Comparison of ENCODE assay signal across 23 cellular contexts in the genomic region with DNA sequence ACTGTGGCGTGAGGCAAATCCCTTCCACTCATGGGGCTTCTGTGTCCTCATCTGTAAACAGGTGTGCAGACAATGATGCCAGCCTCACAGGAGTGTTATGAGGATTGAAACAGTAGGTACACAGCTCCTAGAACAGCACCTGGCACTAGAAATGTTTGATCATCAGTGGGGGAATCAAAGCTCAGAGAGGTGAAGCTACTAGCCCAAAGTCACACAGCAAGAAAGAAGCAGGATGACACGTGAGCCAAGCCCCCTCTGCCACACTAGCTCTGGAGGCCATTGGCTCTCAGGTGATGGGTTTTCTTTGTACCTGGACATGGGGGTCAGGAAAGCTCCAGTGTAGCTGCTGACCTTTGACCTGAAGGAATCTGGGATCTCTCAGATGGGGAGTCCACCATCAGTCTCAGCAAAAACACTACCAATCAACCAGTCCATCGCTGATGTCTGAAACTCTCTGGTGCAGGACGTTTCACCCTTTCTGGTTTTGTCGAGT. TPM values are rescaled to one million over a fixed set of nuclear protein-coding genes. Genes with fewer than 3 reads are reported as not detected.
DNase-seq lines count a peak whose midpoint lies in the region; ATAC-seq and TF ChIP-seq lines count a peak whose summit lies in the region.
"Had no signal": no experiment of that assay in that cellular context is flagged by ENCODE, and none has a peak within 500 bp of the region (broad histone marks: within the 10 kb centered on the region; RNA-seq: fewer than 3 reads in every experiment).

No MANE protein-coding gene starts in this region.

- TF ChIP-seq CTCF in IMR-90 (conservative IDR thresholded peaks at IDR 0.05; ENCODE audit: low read depth, low read length) (no peak), esophagus muscularis mucosa (IDR thresholded peaks at IDR 0.05) (no peak), stomach (IDR thresholded peaks at IDR 0.05) (no peak)

- H4K8ac ChIP-seq in IMR-90 (ENCODE audit: low read depth in 2 of 2, low read length in 2 of 2): no peak overlapping the region

- DNase-seq in IMR-90: no peak
- no peak for DNase-seq in esophagus muscularis mucosa (ENCODE audit: extremely low spot score)
- no peak for DNase-seq in stomach
- DNase-seq in CD4-positive, alpha-beta memory T cell: no peak
- DNase-seq: Calu3; DND-41; GOT3; HCEC 1CT; Karpas-422; NCI-H1105 treated with DMSO at 0.1 percent for 48 hours; NCI-H146; NCI-H1930; NCI-H2107; NCI-H774; NK-92 treated with Interleukin-12 subunit alpha and Interleukin-12 subunit beta, amount 100 ng/mL, for 24 hours; PC-3; SK-N-SH; SW 1271 had no signal

- peaks cover 0 to 4% (median 2%) of the 10 kb centered on the region in 4 donors for H3K4me1 Mint-ChIP-seq in CD4-positive, alpha-beta memory T cell

- H3K23ac ChIP-seq in IMR-90 (ENCODE audit: low read depth, low read length): no peak overlapping the region

- ATAC-seq in IMR-90 (ENCODE audit: low read depth): no peak
- no peak for ATAC-seq in GM18867 (IDR thresholded peaks at IDR 0.05; ENCODE audit: unreplicated experiment)
- no peak for ATAC-seq in HG03378 (IDR thresholded peaks at IDR 0.05; ENCODE audit: unreplicated experiment)
- ATAC-seq: PC-3 had no signal

- no peaks in the 10 kb centered on the region for H3K79me1 ChIP-seq in IMR-90 (ENCODE audit: low read depth in 1 of 2, low read length in 2 of 2)

- peaks cover 0 to 11% of the 10 kb centered on the region in 2 donors for H3K27me3 Mint-ChIP-seq in CD4-positive, alpha-beta memory T cell

- no peak for TF ChIP-seq RAD21 in IMR-90 (IDR thresholded peaks at IDR 0.05; ENCODE audit: low read length)

- H3K4me1 ChIP-seq in BLaER1 (peaks cover 42% of the 10 kb centered on the region), IMR-90 (ENCODE audit: control insufficient read depth, insufficient read depth, low read length) (peaks cover 22% of the 10 kb centered on the region), esophagus muscularis mucosa (peaks cover 38 to 39% (median 39%) of the 10 kb centered on the region in 4 donors), stomach (peaks cover 7 to 33% (median 19%) of the 10 kb centered on the region in 4 donors)
- H3K4me1 ChIP-seq in CD4-positive, alpha-beta memory T cell (ENCODE audit: insufficient read depth, low read length): no peaks in the 10 kb centered on the region

- no peak overlapping the region for H2BK20ac ChIP-seq in IMR-90 (ENCODE audit: low read depth, low read length)

- H3K9me3 ChIP-seq in BLaER1 (no peaks in the 10 kb centered on the region), IMR-90 (ENCODE audit: control insufficient read depth, insufficient read depth, low read length) (no peaks in the 10 kb centered on the region), esophagus muscularis mucosa (no peaks in the 10 kb centered on the region), stomach (no peaks in the 10 kb centered on the region)
- H3K9me3 ChIP-seq in CD4-positive, alpha-beta memory T cell (ENCODE audit: control insufficient read depth in 1 of 2, low read length in 2 of 2): no peaks in the 10 kb centered on the region
- H3K9me3 ChIP-seq: SK-N-SH had no signal

- no peak overlapping the region for H3K27ac Mint-ChIP-seq in CD4-positive, alpha-beta memory T cell

- H2AK5ac ChIP-seq in IMR-90 (ENCODE audit: low read depth, low read length): no peak overlapping the region

- H2AFZ ChIP-seq in IMR-90 (replicated peaks; ENCODE audit: low read length, poor library complexity): peak overlapping the region; percentile 34

- no peaks in the 10 kb centered on the region for H4K20me1 ChIP-seq in BLaER1
- no peaks in the 10 kb centered on the region for H4K20me1 ChIP-seq in IMR-90 (ENCODE audit: insufficient read depth, low read length)

- no peak overlapping the region for H3K4me3 Mint-ChIP-seq in CD4-positive, alpha-beta memory T cell
- H3K4me3 Mint-ChIP-seq: CD14-positive monocyte had no signal

- no peaks in the 10 kb centered on the region for H3K9me3 Mint-ChIP-seq in CD4-positive, alpha-beta memory T cell
- H3K9me3 Mint-ChIP-seq: CD14-positive monocyte had no signal

- H3K4me3 ChIP-seq in BLaER1 (no peak overlapping the region), IMR-90 (ENCODE audit: insufficient read depth, low read depth, low read length) (no peak overlapping the region), esophagus muscularis mucosa (no peak overlapping the region), stomach (no peak overlapping the region)
- H3K4me3 ChIP-seq in CD4-positive, alpha-beta memory T cell (ENCODE audit: low read length in 2 of 2): no peak overlapping the region

- no peak for TF ChIP-seq POLR2A in IMR-90 (IDR thresholded peaks at IDR 0.05; ENCODE audit: low read depth, low read length)
- no peak for TF ChIP-seq POLR2A in esophagus muscularis mucosa (IDR thresholded peaks at IDR 0.05; ENCODE audit: low read depth)
- TF ChIP-seq POLR2A in stomach (IDR thresholded peaks at IDR 0.05): no peak

- 100% methylated on average over 1 of the region's 5 CpGs; no CpG with 5 or more reads in 1 of the 2 experiments for WGBS in IMR-90 (ENCODE audit: extremely low coverage in 2 of 2, insufficient read length in 1 of 2), 2 experiments
- WGBS in esophagus muscularis mucosa: 95% methylated on average over 4 of the region's 5 CpGs
- 89 to 100% (median 92%) methylated on average over 4 to 5 of the region's 5 CpGs for WGBS in stomach, 5 donors

- POLR2A ChIA-PET in IMR-90 (lab: Charles Lee; ENCODE audit: unreplicated experiment): no interaction called here
- POLR2A ChIA-PET in CD4-positive, alpha-beta memory T cell (lab: Charles Lee; ENCODE audit: partially characterized antibody): no interaction called here

- H3K4me2 ChIP-seq in BLaER1 (peak overlapping the region; percentile 80), IMR-90 (ENCODE audit: low read depth, low read length) (no peak overlapping the region)
- H3K4me2 ChIP-seq: SK-N-SH had no signal

- H3K27me3 ChIP-seq in BLaER1 (no peaks in the 10 kb centered on the region), IMR-90 (ENCODE audit: control insufficient read depth, insufficient read depth, low read length) (no peaks in the 10 kb centered on the region), esophagus muscularis mucosa (no peaks in the 10 kb centered on the region), stomach (no peaks in the 10 kb centered on the region)
- H3K27me3 ChIP-seq in CD4-positive, alpha-beta memory T cell (ENCODE audit: insufficient read depth, low read length): no peaks in the 10 kb centered on the region

- peaks cover 0 to 5% of the 10 kb centered on the region in 2 donors for H3K36me3 Mint-ChIP-seq in CD4-positive, alpha-beta memory T cell

- H3K18ac ChIP-seq in IMR-90 (ENCODE audit: low read depth, low read length): peak overlapping the region; percentile 39; the same call in 1 of the 2 replicates

- no peak overlapping the region for H2BK120ac ChIP-seq in IMR-90 (ENCODE audit: low read depth, low read length)

- peaks cover 7% of the 10 kb centered on the region for H3K9me1 ChIP-seq in IMR-90 (ENCODE audit: insufficient read depth, low read length)

- H2AK9ac ChIP-seq in IMR-90 (replicated peaks; ENCODE audit: low read depth, low read length, poor library complexity): peak overlapping the region; percentile 2

- H3K27ac ChIP-seq in BLaER1 (peak overlapping the region; percentile 72), IMR-90 (ENCODE audit: insufficient read depth, low read length) (no peak overlapping the region), esophagus muscularis mucosa (replicated peaks in 1 of 4) (peak overlapping the region in 3 of 4 donors; percentile 56 to 69 (median 68)), stomach (peak overlapping the region in 4 of 5 donors; percentile 66 to 71 (median 70))
- no peak overlapping the region for H3K27ac ChIP-seq in CD4-positive, alpha-beta memory T cell (ENCODE audit: low read depth, low read length)

- no peak overlapping the region for H3K9ac ChIP-seq in BLaER1
- no peak overlapping the region for H3K9ac ChIP-seq in IMR-90 (ENCODE audit: low read depth, low read length)
- H3K9ac ChIP-seq: SK-N-SH had no signal

- no peak overlapping the region for H2BK15ac ChIP-seq in IMR-90 (ENCODE audit: low read depth, low read length)

- H4K5ac ChIP-seq in IMR-90 (ENCODE audit: low read depth, low read length): no peak overlapping the region; the same call in 1 of the 2 replicates

- CTCF ChIA-PET in IMR-90 (lab: Yijun Ruan, JAX): no interaction called here
- CTCF ChIA-PET in CD4-positive, alpha-beta memory T cell (lab: Charles Lee; ENCODE audit: partially characterized antibody): interaction anchor here (0.7 to 1.2 kb wide), 2 partner anchors 15 to 19 kb away, joined by 3 read pairs; no protein-coding TSS in a partner anchor

- no peak overlapping the region for H4K91ac ChIP-seq in IMR-90 (ENCODE audit: insufficient read depth, low read depth, low read length)

- in situ Hi-C loops in IMR-90 (cut with MboI; ENCODE audit: low sequenced_read_pairs): no loop called here

- H2BK5ac ChIP-seq in IMR-90 (ENCODE audit: low read depth, low read length, poor library complexity, severe bottlenecking): no peak overlapping the region

- dilution Hi-C loops in IMR-90 (cut with HindIII; ENCODE audit: low sequenced_read_pairs, unreplicated experiment): no loop called here

- TF ChIP-seq EP300 in esophagus muscularis mucosa (IDR thresholded peaks at IDR 0.05): no peak
- TF ChIP-seq EP300 in stomach (IDR thresholded peaks at IDR 0.05): no peak

- H3K4ac ChIP-seq in IMR-90 (ENCODE audit: low read depth, low read length): no peak overlapping the region; the same call in 1 of the 2 replicates

- H3K14ac ChIP-seq in IMR-90 (replicated peaks; ENCODE audit: low read depth, low read length): peak overlapping the region; percentile 45; the same call in 1 of the 2 replicates

- no TSS peak for BruUV-seq in IMR-90 (replicated peaks; lab: Mats Ljungman, UMichigan)

- H3K36me3 ChIP-seq in BLaER1 (no peaks in the 10 kb centered on the region), IMR-90 (ENCODE audit: control insufficient read depth, insufficient read depth, low read length) (no peaks in the 10 kb centered on the region), esophagus muscularis mucosa (peaks cover 0 to 4% (median 0%) of the 10 kb centered on the region in 4 donors), stomach (no peaks in the 10 kb centered on the region)
- H3K36me3 ChIP-seq in CD4-positive, alpha-beta memory T cell (ENCODE audit: insufficient read depth, low read length): no peaks in the 10 kb centered on the region

- intact Hi-C loops in IMR-90 (cut with micrococcal nuclease) (no loop called here), esophagus muscularis mucosa (cut with DNase I) (no loop called here), stomach (cut with DNase I; ENCODE audit: low total_unique reads) (no loop called here)
- intact Hi-C loops in CD4-positive, alpha-beta memory T cell (cut with micrococcal nuclease): no loop called here

- no peak overlapping the region for H3K56ac ChIP-seq in IMR-90 (ENCODE audit: extremely low read depth, insufficient read depth, low read length)

RNA-seq across cellular contexts. Expression of a gene that starts 13.4 kb away (rescaled TPM):
- total RNA-seq in IMR-90 (2012; rRNA removed) (0.56 and 0.72 TPM in 2 replicates), esophagus muscularis mucosa (10 to 100 TPM in 1 of 4 donors, 1 to 10 TPM in 3; 5.6 to 10.5 (median 6.5) TPM), stomach (10 to 100 TPM in 1 of 5 donors, 1 to 10 TPM in 4; 2.2 to 35.3 (median 4.5) TPM)
- polyA plus RNA-seq in IMR-90 (2012; rRNA removed) (1.0 and 2.1 TPM in 2 replicates), stomach (1 to 10 TPM in 2 of 3 donors, under 1 TPM in 1; 0.61 to 3.0 (median 1.6) TPM)
- 1.2 and 1.3 TPM in 2 replicates for polyA plus RNA-seq in IMR-90 (2012; cell fraction: cytosol; rRNA removed)
- 1.6 and 1.8 TPM in 2 replicates for polyA plus RNA-seq in IMR-90 (2012; cell fraction: nucleus; rRNA removed; ENCODE audit: low replicate concordance)
- 1 to 10 TPM; 2.0 to 2.4 TPM for total RNA-seq in CD4-positive, alpha-beta memory T cell
- polyA plus RNA-seq in CD4-positive, alpha-beta memory T cell: 1 to 10 TPM in 1 of 2 donors, under 1 TPM in 1; 0.43 to 1.4 TPM
- total RNA-seq: A673 had no signal
- polyA plus RNA-seq: SK-N-SH had no signal

Comparison
In these comparisons a context has a peak if more than half of its experiments do, and no peak if none do; other contexts are left out.
1. H3K27ac ChIP-seq: peak in BLaER1 (single experiment), esophagus muscularis mucosa (3 of 4) and stomach (4 of 5); none in IMR-90 (single experiment) and CD4-positive, alpha-beta memory T cell (single experiment).